In genomic region chr10:49435225-49435624, GRCh38 we compare ENCODE assay signal across 1 cellular context.
TF ChIP-seq lines count a peak whose summit lies in the region.

No MANE protein-coding gene starts in this region.

TF ChIP-seq in GM12878, 131 proteins besides CTCF, POLR2A, EP300 and RAD21:
- TF ChIP-seq FOXM1 (IDR thresholded peaks at IDR 0.05; ENCODE audit: low read depth, low read length) (no peak), KLF5 (IDR thresholded peaks at IDR 0.05; ENCODE audit: partially characterized antibody) (no peak), HCFC1 (IDR thresholded peaks at IDR 0.05; ENCODE audit: low read length) (no peak), ASH2L (IDR thresholded peaks at IDR 0.05; ENCODE audit: borderline replicate concordance, low read depth) (no peak), MTA2 (IDR thresholded peaks at IDR 0.05; ENCODE audit: low read depth) (no peak), BMI1 (IDR thresholded peaks at IDR 0.05; ENCODE audit: borderline replicate concordance) (peak; percentile 43; the same call in 1 of the 2 replicates), E2F8 (IDR thresholded peaks at IDR 0.05; ENCODE audit: low read depth, partially characterized antibody) (no peak)
TF ChIP-seq in GM12878: peak in this region for 1.
